Comparison of ENCODE assay signal across 8 cellular contexts in the genomic region with DNA sequence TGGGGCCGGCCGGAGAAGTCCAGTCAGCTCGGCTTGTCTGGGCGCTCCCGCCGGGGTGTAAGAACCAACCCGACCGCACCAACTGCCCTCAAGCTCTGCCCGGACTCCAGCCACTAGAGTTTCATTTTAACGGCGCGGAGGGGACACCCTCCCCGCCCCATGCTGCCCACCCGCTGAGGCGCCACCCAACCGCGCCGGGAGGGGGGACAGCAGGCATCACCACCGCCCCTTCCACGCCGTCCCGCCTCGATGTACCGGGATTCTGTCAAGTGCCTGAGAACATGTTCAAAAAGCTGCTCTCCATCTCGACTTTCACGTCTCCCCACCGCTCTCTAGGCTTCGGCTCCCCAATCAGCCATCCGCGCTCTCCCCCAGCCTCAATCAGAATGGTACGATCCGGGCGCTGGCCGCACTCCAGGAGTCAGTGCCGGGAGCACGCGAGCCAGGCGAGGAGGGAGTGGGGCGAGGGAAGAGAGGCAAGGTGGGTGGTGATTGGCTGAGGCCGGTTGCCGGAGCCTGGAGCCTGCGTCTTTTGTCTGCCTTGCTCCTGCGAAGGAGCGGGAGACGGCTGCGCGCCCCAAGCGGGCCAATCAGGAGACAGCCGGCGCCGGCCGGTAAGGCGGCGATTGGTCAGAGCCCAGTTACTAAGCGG. TPM values are rescaled to one million over a fixed set of nuclear protein-coding genes. Genes with fewer than 3 reads are reported as not detected.
DNase-seq lines count a peak whose midpoint lies in the region; ATAC-seq, FAIRE-seq and TF ChIP-seq lines count a peak whose summit lies in the region.

A gene (minus strand): TSS at position 101 of the 652 bp plus-strand sequence. CDS start 677 bp downstream, outside the sequence.

- H3K4me1 ChIP-seq in astrocyte (ENCODE audit: insufficient read depth, low read length): peaks cover 17% of the 10 kb centered on the region
- peaks cover 9% of the 10 kb centered on the region for H3K4me1 ChIP-seq in right cardiac atrium (ENCODE audit: control insufficient read depth, insufficient read depth, low read length)
- no peaks in the 10 kb centered on the region for H3K4me1 ChIP-seq in uterus

- DNase-seq in NCI-H1694 (lab: John Stamatoyannopoulos, UW) (peak; percentile 92), astrocyte (ENCODE audit: low read depth) (peak; percentile 98), right cardiac atrium (peak; percentile 98 to 99 (median 99)), pulmonary artery endothelial cell (ENCODE audit: low read depth, low spot score) (peak; percentile 98), uterus (peak; percentile 96 to 97)
- peak; percentile 95 for DNase-seq in T-helper 2 cell treated with Interferon-gamma antibody and Interleukin-4, amounts not matched to agents 5 μg/mL and 100 μg/mL, for 36 hours (ENCODE audit: low spot score)

- intact Hi-C loops in right cardiac atrium (cut with DNase I): loop anchor here in 2 of 4 donors (5.0 kb wide), 2 partner anchors 40 to 45 kb away; a partner anchor contains a TSS
- intact Hi-C loops in uterus (cut with DNase I; ENCODE audit: low total_unique reads): no loop called here

- peak within 1 kb of the TSS; percentile 98 for H3K27ac Mint-ChIP-seq in T-helper 2 cell treated with Interferon-gamma antibody and Interleukin-4, amounts not matched to agents 5 μg/mL and 100 μg/mL, for 36 hours
- H3K27ac Mint-ChIP-seq in astrocyte (ENCODE audit: unreplicated experiment): peak within 1 kb of the TSS; percentile 100

- H3K27ac ChIP-seq in astrocyte (ENCODE audit: low read depth, low read length): peak within 1 kb of the TSS; percentile 100
- peak within 1 kb of the TSS; percentile 96 for H3K27ac ChIP-seq in right cardiac atrium (ENCODE audit: low read length)
- H3K27ac ChIP-seq in uterus: peak within 1 kb of the TSS; percentile 94 to 96

- peaks cover 41% of the 10 kb centered on the region for H3K79me2 ChIP-seq in astrocyte (ENCODE audit: insufficient read depth, low read length)

- ATAC-seq in HG02884 (IDR thresholded peaks at IDR 0.05; ENCODE audit: unreplicated experiment) (peak; percentile 86), right cardiac atrium (peak; percentile 99)

- no peaks in the 10 kb centered on the region for H3K36me3 ChIP-seq in astrocyte (ENCODE audit: insufficient read depth, low read length)
- H3K36me3 ChIP-seq in uterus: no peaks in the 10 kb centered on the region

- peak within 1 kb of the TSS; percentile 94 for H3K4me2 ChIP-seq in astrocyte (ENCODE audit: low read length)

- H3K4me3 Mint-ChIP-seq in T-helper 2 cell treated with Interferon-gamma antibody and Interleukin-4, amounts not matched to agents 5 μg/mL and 100 μg/mL, for 36 hours: peak within 1 kb of the TSS; percentile 95
- peak within 1 kb of the TSS; percentile 96 for H3K4me3 Mint-ChIP-seq in astrocyte (ENCODE audit: unreplicated experiment)

- under 1% methylated on average over 55 of the region's 55 CpGs for WGBS in right cardiac atrium

- peaks cover 30% of the 10 kb centered on the region for H3K4me1 Mint-ChIP-seq in T-helper 2 cell treated with Interferon-gamma antibody and Interleukin-4, amounts not matched to agents 5 μg/mL and 100 μg/mL, for 36 hours (ENCODE audit: low read depth)
- H3K4me1 Mint-ChIP-seq in astrocyte (ENCODE audit: low read depth, unreplicated experiment): peaks cover 23% of the 10 kb centered on the region

- H2AFZ ChIP-seq in astrocyte (ENCODE audit: low read depth, low read length): peak within 1 kb of the TSS; percentile 100

- H3K9me3 ChIP-seq in astrocyte (ENCODE audit: insufficient read depth, low read depth, low read length) (no peaks in the 10 kb centered on the region), right cardiac atrium (ENCODE audit: control insufficient read depth, low read length) (no peaks in the 10 kb centered on the region), uterus (no peaks in the 10 kb centered on the region)

- H4K20me1 ChIP-seq in astrocyte (ENCODE audit: insufficient read depth, low read length): peaks cover 17% of the 10 kb centered on the region

- no peaks in the 10 kb centered on the region for H3K9me3 Mint-ChIP-seq in T-helper 2 cell treated with Interferon-gamma antibody and Interleukin-4, amounts not matched to agents 5 μg/mL and 100 μg/mL, for 36 hours
- no peaks in the 10 kb centered on the region for H3K9me3 Mint-ChIP-seq in astrocyte (ENCODE audit: unreplicated experiment)

- H3K27me3 ChIP-seq in astrocyte (ENCODE audit: insufficient read depth, low read length) (no peaks in the 10 kb centered on the region), right cardiac atrium (ENCODE audit: control insufficient read depth, insufficient read depth) (no peaks in the 10 kb centered on the region), uterus (no peaks in the 10 kb centered on the region)

- peak within 1 kb of the TSS; percentile 98 for H3K9ac ChIP-seq in astrocyte (ENCODE audit: low read length)

- H3K36me3 Mint-ChIP-seq in T-helper 2 cell treated with Interferon-gamma antibody and Interleukin-4, amounts not matched to agents 5 μg/mL and 100 μg/mL, for 36 hours (ENCODE audit: low read depth): peaks cover 2% of the 10 kb centered on the region
- no peaks in the 10 kb centered on the region for H3K36me3 Mint-ChIP-seq in astrocyte (ENCODE audit: low read depth, unreplicated experiment)

- no peak for FAIRE-seq in astrocyte (lab: Jason Lieb, UNC)

- peak within 1 kb of the TSS; percentile 90 for H3K4me3 ChIP-seq in astrocyte (ENCODE audit: insufficient read depth, low read depth, low read length)
- H3K4me3 ChIP-seq in right cardiac atrium (ENCODE audit: low read length): peak within 1 kb of the TSS; percentile 99
- H3K4me3 ChIP-seq in uterus: peak within 1 kb of the TSS; percentile 69 to 70

- TF ChIP-seq POLR2A in GM15510 (IDR thresholded peaks at IDR 0.05; ENCODE audit: borderline replicate concordance, extremely low read depth, insufficient read length) (peak; percentile 98), uterus (IDR thresholded peaks at IDR 0.05) (peak; percentile 88 to 93)

- no peak for TF ChIP-seq CTCF in astrocyte (IDR thresholded peaks at IDR 0.05; ENCODE audit: insufficient read depth, low read depth, low read length)
- peak in 1 of 4 experiments; percentile 24 for TF ChIP-seq CTCF in uterus (IDR thresholded peaks at IDR 0.05)

- H3K27me3 Mint-ChIP-seq in T-helper 2 cell treated with Interferon-gamma antibody and Interleukin-4, amounts not matched to agents 5 μg/mL and 100 μg/mL, for 36 hours (ENCODE audit: low read depth): peaks cover 59% of the 10 kb centered on the region
- no peaks in the 10 kb centered on the region for H3K27me3 Mint-ChIP-seq in astrocyte (ENCODE audit: low read depth, unreplicated experiment)

RNA-seq across cellular contexts. Expression of the gene that starts here (rescaled TPM):
- 55.5 and 68.4 TPM in 2 replicates for total RNA-seq in astrocyte
- 10 to 100 TPM; 30.5 to 49.8 (median 38.7) TPM for total RNA-seq in right cardiac atrium
- polyA plus RNA-seq in right cardiac atrium: 20.0 TPM
- 10.7 and 11.4 TPM in 2 replicates for total RNA-seq in pulmonary artery endothelial cell
- 10 to 100 TPM; 23.5 to 83.7 (median 38.3) TPM for total RNA-seq in uterus

Comparison
In these comparisons a context has a peak if more than half of its experiments do, and no peak if none do; other contexts are left out.
1. Peak in every context shown above with its lines: DNase-seq, ATAC-seq, H3K4me3 ChIP-seq and H3K27ac ChIP-seq.